8 cellular contexts compared by ENCODE assay signal in genomic region chr9:33170464-33171156, GRCh38. TPM values are rescaled to one million over a fixed set of nuclear protein-coding genes. Genes with fewer than 3 reads are reported as not detected.
A peak's percentile ranks its signal among the peaks of the same experiment; 100 is the strongest.
DNase-seq lines count a peak whose midpoint lies in the region; ATAC-seq lines count a peak whose summit lies in the region.

No MANE protein-coding gene starts in this region.

- H3K4me3 Mint-ChIP-seq in activated CD4-positive, alpha-beta T cell treated with anti-CD3 and anti-CD28 coated beads for 36 hours, result no peak overlapping the region
- no peak overlapping the region for H3K4me3 Mint-ChIP-seq in activated T-cell treated with anti-CD3 and anti-CD28 coated beads, Interleukin-2, amount 50 U/mL, for 72 hours
- no peak overlapping the region for H3K4me3 Mint-ChIP-seq in stimulated activated naive CD8-positive, alpha-beta T cell treated with anti-CD3 and anti-CD28 coated beads, Interleukin-15, amount 100 ng/mL, for 72 hours

- H3K36me3 Mint-ChIP-seq in activated CD4-positive, alpha-beta T cell treated with anti-CD3 and anti-CD28 coated beads for 36 hours (ENCODE audit: low read depth), result peaks cover 6% of the 10 kb centered on the region
- H3K36me3 Mint-ChIP-seq in activated T-cell treated with anti-CD3 and anti-CD28 coated beads, Interleukin-2, amount 50 U/mL, for 72 hours (ENCODE audit: insufficient read depth in 2 of 2), result peaks cover 4 to 5% of the 10 kb centered on the region in 2 donors

- peak; percentile 10 for ATAC-seq in activated CD4-positive, alpha-beta T cell treated with anti-CD3 and anti-CD28 coated beads for 36 hours
- ATAC-seq in activated T-cell treated with anti-CD3 and anti-CD28 coated beads, Interleukin-2, amount 50 U/mL, for 72 hours (replicated peaks in 1 of 2), result no peak
- no peak for ATAC-seq in stimulated activated naive CD8-positive, alpha-beta T cell treated with anti-CD3 and anti-CD28 coated beads, Interleukin-15, amount 100 ng/mL, for 72 hours
- ATAC-seq in HG03354 (IDR thresholded peaks at IDR 0.05; ENCODE audit: poor library complexity, severe bottlenecking, unreplicated experiment), result no peak

- POLR2A ChIA-PET in activated CD4-positive, alpha-beta T cell treated with anti-CD3 and anti-CD28 coated beads for 36 hours (lab: Charles Lee), result no interaction called here

- H3K9me3 Mint-ChIP-seq in activated CD4-positive, alpha-beta T cell treated with anti-CD3 and anti-CD28 coated beads for 36 hours (ENCODE audit: low read depth), result no peaks in the 10 kb centered on the region
- H3K9me3 Mint-ChIP-seq in activated T-cell treated with anti-CD3 and anti-CD28 coated beads, Interleukin-2, amount 50 U/mL, for 72 hours, result no peaks in the 10 kb centered on the region
- H3K9me3 Mint-ChIP-seq in stimulated activated naive CD8-positive, alpha-beta T cell treated with anti-CD3 and anti-CD28 coated beads, Interleukin-15, amount 100 ng/mL, for 72 hours, result no peaks in the 10 kb centered on the region

- CTCF ChIA-PET in activated CD4-positive, alpha-beta T cell treated with anti-CD3 and anti-CD28 coated beads for 36 hours (lab: Charles Lee), result interaction anchor here (0.5 to 2.4 kb wide), 14 partner anchors 10 to 206 kb away, joined by 3 to 7 read pairs (median 4); partner anchors contain the start of gene SMU1

- peak overlapping the region; percentile 41 for H3K27ac Mint-ChIP-seq in activated CD4-positive, alpha-beta T cell treated with anti-CD3 and anti-CD28 coated beads for 36 hours
- H3K27ac Mint-ChIP-seq in activated T-cell treated with anti-CD3 and anti-CD28 coated beads, Interleukin-2, amount 50 U/mL, for 72 hours, result no peak overlapping the region
- H3K27ac Mint-ChIP-seq in stimulated activated naive CD8-positive, alpha-beta T cell treated with anti-CD3 and anti-CD28 coated beads, Interleukin-15, amount 100 ng/mL, for 72 hours, result no peak overlapping the region

- H3K4me1 Mint-ChIP-seq in activated CD4-positive, alpha-beta T cell treated with anti-CD3 and anti-CD28 coated beads for 36 hours, result peaks cover 20% of the 10 kb centered on the region
- H3K4me1 Mint-ChIP-seq in activated T-cell treated with anti-CD3 and anti-CD28 coated beads, Interleukin-2, amount 50 U/mL, for 72 hours (ENCODE audit: low read depth), result peaks cover 37% of the 10 kb centered on the region
- H3K4me1 Mint-ChIP-seq in stimulated activated naive CD8-positive, alpha-beta T cell treated with anti-CD3 and anti-CD28 coated beads, Interleukin-15, amount 100 ng/mL, for 72 hours, result peaks cover 45% of the 10 kb centered on the region

- intact Hi-C loops in activated CD4-positive, alpha-beta T cell treated with anti-CD3 and anti-CD28 coated beads for 36 hours (cut with DNase I, micrococcal nuclease), result loop anchor here (1.0 kb wide), 2 partner anchors 55 to 89 kb away; no protein-coding TSS in a partner anchor

- no peaks in the 10 kb centered on the region for H3K27me3 Mint-ChIP-seq in activated CD4-positive, alpha-beta T cell treated with anti-CD3 and anti-CD28 coated beads for 36 hours
- no peaks in the 10 kb centered on the region for H3K27me3 Mint-ChIP-seq in activated T-cell treated with anti-CD3 and anti-CD28 coated beads, Interleukin-2, amount 50 U/mL, for 72 hours (ENCODE audit: low read depth)
- no peaks in the 10 kb centered on the region for H3K27me3 Mint-ChIP-seq in stimulated activated naive CD8-positive, alpha-beta T cell treated with anti-CD3 and anti-CD28 coated beads, Interleukin-15, amount 100 ng/mL, for 72 hours

- DNase-seq in activated CD4-positive, alpha-beta T cell treated with anti-CD3 and anti-CD28 coated beads for 36 hours, result peak; percentile 80
- DNase-seq in activated CD4-positive, alpha-beta T cell treated with anti-CD3 and anti-CD28 coated beads for 1 hour, result no peak
- peak; percentile 86 for DNase-seq in NCI-H2196 treated with DMSO at 0.1 percent for 48 hours (lab: John Stamatoyannopoulos, UW; ENCODE audit: unreplicated experiment)
- peak; percentile 60 to 67 for DNase-seq in activated T-cell treated with anti-CD3 and anti-CD28 coated beads, Interleukin-2, amount 50 U/mL, for 72 hours
- DNase-seq in iPS-NIHi11 (ENCODE audit: low spot score), result peak; percentile 51
- DNase-seq in stimulated activated naive CD8-positive, alpha-beta T cell treated with anti-CD3 and anti-CD28 coated beads, Interleukin-15, amount 100 ng/mL, for 72 hours, result peak; percentile 37 to 52
- DNase-seq in GM19240 (ENCODE audit: insufficient read length, low spot score), result no peak

RNA-seq across cellular contexts. Expression of gene B4GALT1, which starts 3.5 kb away (rescaled TPM):
- 10 to 100 TPM; 44.5 to 47.1 TPM for total RNA-seq in activated CD4-positive, alpha-beta T cell treated with anti-CD3 and anti-CD28 coated beads for 36 hours
- 10 to 100 TPM; 72.2 to 91.9 TPM for total RNA-seq in activated T-cell treated with anti-CD3 and anti-CD28 coated beads, Interleukin-2, amount 50 U/mL, for 72 hours

Comparison
In these comparisons a context has a peak if more than half of its experiments do, and no peak if none do; other contexts are left out.
1. DNase-seq: peak in activated CD4-positive, alpha-beta T cell treated with anti-CD3 and anti-CD28 coated beads for 36 hours (single experiment), NCI-H2196 treated with DMSO at 0.1 percent for 48 hours (single experiment), activated T-cell treated with anti-CD3 and anti-CD28 coated beads, Interleukin-2, amount 50 U/mL, for 72 hours (2 of 2), iPS-NIHi11 (single experiment) and stimulated activated naive CD8-positive, alpha-beta T cell treated with anti-CD3 and anti-CD28 coated beads, Interleukin-15, amount 100 ng/mL, for 72 hours (2 of 2); none in activated CD4-positive, alpha-beta T cell treated with anti-CD3 and anti-CD28 coated beads for 1 hour (single experiment) and GM19240 (single experiment).